Comparison of ENCODE assay signal across 18 cellular contexts in the genomic region with DNA sequence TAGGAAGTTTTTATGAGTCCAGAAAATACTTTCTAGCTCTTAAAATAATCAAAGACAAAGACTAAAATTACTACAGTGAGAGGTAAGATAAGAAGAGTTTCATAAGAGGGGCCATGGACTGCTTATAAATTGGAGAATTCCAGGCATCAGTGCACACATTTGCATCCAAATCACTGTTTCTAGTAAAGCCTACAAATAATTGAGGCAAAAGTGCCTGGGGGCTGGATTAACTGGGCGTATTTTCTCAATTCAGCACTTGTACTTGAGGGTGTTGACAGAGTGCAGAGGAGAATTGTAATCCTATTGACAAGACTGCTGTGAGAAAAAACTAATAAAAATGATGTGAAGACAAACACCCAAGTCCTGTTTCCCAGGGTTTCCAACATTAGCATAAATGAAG.
"Had no signal": no experiment of that assay in that cellular context is flagged by ENCODE, and none has a peak within 500 bp of the region (broad histone marks: within the 10 kb centered on the region; RNA-seq: fewer than 3 reads in every experiment).

No MANE protein-coding gene starts in this region.

- H3K9me3 ChIP-seq: prostate gland had no signal

- H3K36me3 Mint-ChIP-seq: activated naive CD8-positive, alpha-beta T cell; natural killer cell treated with Interleukin-12 subunit alpha and Interleukin-12 subunit beta and Interleukin-15 and Interleukin-18, amount 100 ng/mL, for 72 hours; stimulated activated naive B cell treated with anti-CD40 and anti-IgM and Interleukin-4, amounts not matched to agents 10 μg/mL and 1 μg/mL and 100 μg/mL, for 72 hours; type B pancreatic cell had no signal

- H3K9me3 Mint-ChIP-seq: type B pancreatic cell had no signal

- H3K27ac ChIP-seq: breast epithelium, dorsolateral prefrontal cortex, heart left ventricle, prostate gland, spleen had no signal

- H3K36me3 ChIP-seq: breast epithelium, heart left ventricle, prostate gland, spleen had no signal

- H3K4me3 Mint-ChIP-seq: activated naive CD8-positive, alpha-beta T cell; natural killer cell treated with Interleukin-12 subunit alpha and Interleukin-12 subunit beta and Interleukin-15 and Interleukin-18, amount 100 ng/mL, for 72 hours; stimulated activated naive B cell treated with anti-CD40 and anti-IgM and Interleukin-4, amounts not matched to agents 10 μg/mL and 1 μg/mL and 100 μg/mL, for 72 hours; type B pancreatic cell had no signal

- H3K4me3 ChIP-seq: breast epithelium, dorsolateral prefrontal cortex, heart left ventricle, prostate gland, spleen had no signal

- H3K27ac Mint-ChIP-seq: activated naive CD8-positive, alpha-beta T cell; natural killer cell treated with Interleukin-12 subunit alpha and Interleukin-12 subunit beta and Interleukin-15 and Interleukin-18, amount 100 ng/mL, for 72 hours; stimulated activated naive B cell treated with anti-CD40 and anti-IgM and Interleukin-4, amounts not matched to agents 10 μg/mL and 1 μg/mL and 100 μg/mL, for 72 hours; type B pancreatic cell had no signal

- H3K27me3 Mint-ChIP-seq: activated naive CD8-positive, alpha-beta T cell; natural killer cell treated with Interleukin-12 subunit alpha and Interleukin-12 subunit beta and Interleukin-15 and Interleukin-18, amount 100 ng/mL, for 72 hours; stimulated activated naive B cell treated with anti-CD40 and anti-IgM and Interleukin-4, amounts not matched to agents 10 μg/mL and 1 μg/mL and 100 μg/mL, for 72 hours; type B pancreatic cell had no signal

- DNase-seq: activated CD4-positive, alpha-beta T cell treated with anti-CD3 and anti-CD28 coated beads, Interleukin-2, amount 50 U/mL, for 4 hours; activated effector memory CD4-positive, alpha-beta T cell treated with anti-CD3 and anti-CD28 coated beads, Interleukin-2, amount 50 U/mL, for 16 hours; activated T-cell treated with anti-CD3 and anti-CD28 coated beads, Interleukin-2, amount 50 U/mL, for 1 hour; foreskin melanocyte; islet precursor cell; left ventricle myocardium superior; mesenchymal stem cell; occipital lobe; spleen; stimulated activated CD4-positive, alpha-beta T cell treated with anti-CD3 and anti-CD28 coated beads, Interleukin-1b, Interleukin-23, amount 100 ng/mL, for 48 hours; stimulated activated naive B cell treated with anti-CD40 and anti-IgM and Interleukin-4, amounts not matched to agents 10 μg/mL and 1 μg/mL and 100 μg/mL, for 72 hours had no signal

- ATAC-seq: left ventricle myocardium superior; natural killer cell treated with Interleukin-12 subunit alpha and Interleukin-12 subunit beta and Interleukin-15 and Interleukin-18, amount 100 ng/mL, for 72 hours; stimulated activated naive B cell treated with anti-CD40 and anti-IgM and Interleukin-4, amounts not matched to agents 10 μg/mL and 1 μg/mL and 100 μg/mL, for 72 hours had no signal

- H3K4me1 Mint-ChIP-seq: stimulated activated naive B cell treated with anti-CD40 and anti-IgM and Interleukin-4, amounts not matched to agents 10 μg/mL and 1 μg/mL and 100 μg/mL, for 72 hours had no signal
